1 cellular context compared by ENCODE assay signal in the genomic region with DNA sequence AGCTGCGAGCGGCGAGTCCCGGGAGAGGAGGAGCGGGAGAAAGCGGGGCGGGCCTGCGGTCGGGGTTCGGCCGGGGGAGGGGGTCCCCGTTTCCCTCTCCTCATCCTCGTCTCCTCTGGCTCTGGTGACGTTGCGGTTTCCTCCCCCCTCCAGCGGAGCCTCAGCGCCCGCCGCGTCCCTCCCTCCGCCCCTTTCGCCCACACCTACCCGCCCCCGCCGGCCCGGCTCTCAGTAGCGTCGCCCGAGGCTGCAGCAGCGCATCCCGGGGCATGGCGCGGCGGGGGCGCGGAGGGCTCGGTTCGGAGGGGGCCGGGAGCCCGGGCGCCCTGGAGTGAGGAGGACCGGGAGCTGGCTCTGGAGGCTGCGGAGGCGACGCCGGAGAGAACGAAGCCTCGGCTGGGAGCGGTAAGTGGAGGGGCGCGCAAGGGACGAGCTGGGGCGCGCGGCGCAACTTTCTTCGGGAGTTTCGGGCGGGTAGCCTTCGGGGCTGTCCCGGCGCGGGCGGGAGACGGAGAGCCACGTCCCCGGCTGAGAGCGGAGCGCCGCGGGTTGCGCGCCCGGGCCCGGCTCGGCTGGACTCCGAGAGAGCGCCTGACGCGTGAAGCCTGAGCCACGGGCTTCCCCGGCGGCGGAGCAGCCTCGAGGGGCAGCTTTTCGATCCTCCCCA.
TF ChIP-seq lines count a peak whose summit lies in the region.

Gene DSE (plus strand): TSS at position 231 of the 667 bp plus-strand sequence. CDS start 28,304 bp downstream, outside the sequence.

TF ChIP-seq in K562, 482 proteins besides CTCF, POLR2A, EP300 and RAD21 (continued from another document):
- TF ChIP-seq, protein P1, sequence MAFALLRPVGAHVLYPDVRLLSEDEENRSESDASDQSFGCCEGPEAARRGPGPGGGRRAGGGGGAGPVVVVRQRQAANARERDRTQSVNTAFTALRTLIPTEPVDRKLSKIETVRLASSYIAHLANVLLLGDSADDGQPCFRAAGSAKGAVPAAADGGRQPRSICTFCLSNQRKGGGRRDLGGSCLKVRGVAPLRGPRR (CRISPR knock-in tag; IDR thresholded peaks at IDR 0.05), result no peak
- TF ChIP-seq ASH1L (IDR thresholded peaks at IDR 0.05; ENCODE audit: borderline replicate concordance, low read depth, partially characterized antibody) (no peak), POLR3G (IDR thresholded peaks at IDR 0.05; ENCODE audit: extremely low read depth, insufficient read length, insufficient replicate concordance) (no peak), ZNF212 (CRISPR knock-in tag; IDR thresholded peaks at IDR 0.05) (no peak), MAZ (CRISPR knock-in tag; conservative IDR thresholded peaks at IDR 0.05 in 1 of 2, IDR thresholded peaks at IDR 0.05 in 1 of 2) (peak in 1 of 2 experiments; percentile 37; a peak in 1 of 4 replicates), ZNF263 (CRISPR knock-in tag; IDR thresholded peaks at IDR 0.05; ENCODE audit: borderline replicate concordance) (no peak), TAF9B (IDR thresholded peaks at IDR 0.05; ENCODE audit: partially characterized antibody) (no peak), DNMT1 (IDR thresholded peaks at IDR 0.05) (no peak), MXD1 (CRISPR knock-in tag; IDR thresholded peaks at IDR 0.05; ENCODE audit: borderline replicate concordance, poor library complexity, severe bottlenecking) (no peak), ATF4 (CRISPR knock-in tag; IDR thresholded peaks at IDR 0.05) (no peak), PCBP1 (IDR thresholded peaks at IDR 0.05; ENCODE audit: low read depth, low read length, poor library complexity, severe bottlenecking) (peak; percentile 72), ZNF707 (CRISPR knock-in tag; conservative IDR thresholded peaks at IDR 0.05) (no peak), ZBTB9 (CRISPR knock-in tag; IDR thresholded peaks at IDR 0.05) (no peak), ZNF780A (CRISPR knock-in tag; IDR thresholded peaks at IDR 0.05) (no peak), HDGF (IDR thresholded peaks at IDR 0.05) (no peak), TAL1 (IDR thresholded peaks at IDR 0.05) (no peak), POLR2AphosphoS5 (IDR thresholded peaks at IDR 0.05; ENCODE audit: control insufficient read depth, insufficient read depth, low read depth, low read length) (no peak)
- TF ChIP-seq, protein P2, sequence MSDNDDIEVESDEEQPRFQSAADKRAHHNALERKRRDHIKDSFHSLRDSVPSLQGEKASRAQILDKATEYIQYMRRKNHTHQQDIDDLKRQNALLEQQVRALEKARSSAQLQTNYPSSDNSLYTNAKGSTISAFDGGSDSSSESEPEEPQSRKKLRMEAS (CRISPR knock-in tag; IDR thresholded peaks at IDR 0.05), result no peak
- TF ChIP-seq, protein P3, sequence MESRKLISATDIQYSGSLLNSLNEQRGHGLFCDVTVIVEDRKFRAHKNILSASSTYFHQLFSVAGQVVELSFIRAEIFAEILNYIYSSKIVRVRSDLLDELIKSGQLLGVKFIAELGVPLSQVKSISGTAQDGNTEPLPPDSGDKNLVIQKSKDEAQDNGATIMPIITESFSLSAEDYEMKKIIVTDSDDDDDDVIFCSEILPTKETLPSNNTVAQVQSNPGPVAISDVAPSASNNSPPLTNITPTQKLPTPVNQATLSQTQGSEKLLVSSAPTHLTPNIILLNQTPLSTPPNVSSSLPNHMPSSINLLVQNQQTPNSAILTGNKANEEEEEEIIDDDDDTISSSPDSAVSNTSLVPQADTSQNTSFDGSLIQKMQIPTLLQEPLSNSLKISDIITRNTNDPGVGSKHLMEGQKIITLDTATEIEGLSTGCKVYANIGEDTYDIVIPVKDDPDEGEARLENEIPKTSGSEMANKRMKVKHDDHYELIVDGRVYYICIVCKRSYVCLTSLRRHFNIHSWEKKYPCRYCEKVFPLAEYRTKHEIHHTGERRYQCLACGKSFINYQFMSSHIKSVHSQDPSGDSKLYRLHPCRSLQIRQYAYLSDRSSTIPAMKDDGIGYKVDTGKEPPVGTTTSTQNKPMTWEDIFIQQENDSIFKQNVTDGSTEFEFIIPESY (CRISPR knock-in tag; IDR thresholded peaks at IDR 0.05), result peak; percentile 81
- TF ChIP-seq, protein P4, sequence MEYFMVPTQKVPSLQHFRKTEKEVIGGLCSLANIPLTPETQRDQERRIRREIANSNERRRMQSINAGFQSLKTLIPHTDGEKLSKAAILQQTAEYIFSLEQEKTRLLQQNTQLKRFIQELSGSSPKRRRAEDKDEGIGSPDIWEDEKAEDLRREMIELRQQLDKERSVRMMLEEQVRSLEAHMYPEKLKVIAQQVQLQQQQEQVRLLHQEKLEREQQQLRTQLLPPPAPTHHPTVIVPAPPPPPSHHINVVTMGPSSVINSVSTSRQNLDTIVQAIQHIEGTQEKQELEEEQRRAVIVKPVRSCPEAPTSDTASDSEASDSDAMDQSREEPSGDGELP (CRISPR knock-in tag; IDR thresholded peaks at IDR 0.05; ENCODE audit: borderline replicate concordance), result 0 out of 2 replicates have a peak, but pooled peaks have one; percentile 34
